In genomic region chr1:112992780-112993179, GRCh38 we compare ENCODE assay signal across 3 cellular contexts.
TF ChIP-seq lines count a peak whose summit lies in the region.

No MANE protein-coding gene starts in this region.

TF ChIP-seq in IMR-90, 13 proteins besides CTCF, POLR2A, EP300 and RAD21:
- TF ChIP-seq MAFK (IDR thresholded peaks at IDR 0.05; ENCODE audit: low read depth, low read length) (no peak), MXI1 (IDR thresholded peaks at IDR 0.05; ENCODE audit: borderline replicate concordance, low read depth, low read length) (no peak), CEBPB (IDR thresholded peaks at IDR 0.05; ENCODE audit: low read depth, low read length) (no peak), RCOR1 (IDR thresholded peaks at IDR 0.05; ENCODE audit: insufficient replicate concordance, low read length) (no peak), SMC3 (IDR thresholded peaks at IDR 0.05; ENCODE audit: low read depth, low read length) (no peak), RFX5 (IDR thresholded peaks at IDR 0.05; ENCODE audit: low read depth, low read length) (no peak), CHD1 (IDR thresholded peaks at IDR 0.05; ENCODE audit: low read depth, low read length) (no peak), NFE2L2 (IDR thresholded peaks at IDR 0.05; ENCODE audit: low read depth, low read length) (no peak), FOS (IDR thresholded peaks at IDR 0.05; ENCODE audit: low read depth, low read length) (no peak), BHLHE40 (IDR thresholded peaks at IDR 0.05; ENCODE audit: low read depth, low read length) (no peak), MAZ (IDR thresholded peaks at IDR 0.05; ENCODE audit: borderline replicate concordance, low read depth, low read length) (no peak)
- TF ChIP-seq, protein P1, sequence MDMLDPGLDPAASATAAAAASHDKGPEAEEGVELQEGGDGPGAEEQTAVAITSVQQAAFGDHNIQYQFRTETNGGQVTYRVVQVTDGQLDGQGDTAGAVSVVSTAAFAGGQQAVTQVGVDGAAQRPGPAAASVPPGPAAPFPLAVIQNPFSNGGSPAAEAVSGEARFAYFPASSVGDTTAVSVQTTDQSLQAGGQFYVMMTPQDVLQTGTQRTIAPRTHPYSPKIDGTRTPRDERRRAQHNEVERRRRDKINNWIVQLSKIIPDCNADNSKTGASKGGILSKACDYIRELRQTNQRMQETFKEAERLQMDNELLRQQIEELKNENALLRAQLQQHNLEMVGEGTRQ (IDR thresholded peaks at IDR 0.05; ENCODE audit: low read depth, low read length), result no peak
- TF ChIP-seq, protein P2, sequence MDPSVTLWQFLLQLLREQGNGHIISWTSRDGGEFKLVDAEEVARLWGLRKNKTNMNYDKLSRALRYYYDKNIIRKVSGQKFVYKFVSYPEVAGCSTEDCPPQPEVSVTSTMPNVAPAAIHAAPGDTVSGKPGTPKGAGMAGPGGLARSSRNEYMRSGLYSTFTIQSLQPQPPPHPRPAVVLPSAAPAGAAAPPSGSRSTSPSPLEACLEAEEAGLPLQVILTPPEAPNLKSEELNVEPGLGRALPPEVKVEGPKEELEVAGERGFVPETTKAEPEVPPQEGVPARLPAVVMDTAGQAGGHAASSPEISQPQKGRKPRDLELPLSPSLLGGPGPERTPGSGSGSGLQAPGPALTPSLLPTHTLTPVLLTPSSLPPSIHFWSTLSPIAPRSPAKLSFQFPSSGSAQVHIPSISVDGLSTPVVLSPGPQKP (IDR thresholded peaks at IDR 0.05; ENCODE audit: borderline replicate concordance, low read depth, low read length), result no peak
TF ChIP-seq in IMR-90: peak in this region for 0.

TF ChIP-seq in H1, 55 proteins besides CTCF, POLR2A, EP300 and RAD21:
- TF ChIP-seq BACH1 (IDR thresholded peaks at IDR 0.05; ENCODE audit: low read length) (no peak), GTF2F1 (IDR thresholded peaks at IDR 0.05; ENCODE audit: borderline replicate concordance, low read depth, low read length) (no peak), ATF2 (IDR thresholded peaks at IDR 0.05; ENCODE audit: low read length) (no peak), SUZ12 (IDR thresholded peaks at IDR 0.05; ENCODE audit: low read length) (no peak), SP1 (IDR thresholded peaks at IDR 0.05; ENCODE audit: low read depth, low read length) (no peak), RXRA (IDR thresholded peaks at IDR 0.05; ENCODE audit: insufficient read depth, low read depth, low read length) (no peak), KDM4A (IDR thresholded peaks at IDR 0.05; ENCODE audit: low read depth, low read length, severe bottlenecking) (no peak), CEBPB (IDR thresholded peaks at IDR 0.05; ENCODE audit: low read depth, low read length) (no peak), KDM5A (IDR thresholded peaks at IDR 0.05; ENCODE audit: low read length) (no peak)
- TF ChIP-seq, protein P1 (IDR thresholded peaks at IDR 0.05; ENCODE audit: low read length), result no peak

TF ChIP-seq in HEK293T, 16 proteins besides CTCF, POLR2A, EP300 and RAD21:
- no peak for TF ChIP-seq BHLHE40 (IDR thresholded peaks at IDR 0.05; ENCODE audit: borderline replicate concordance)
- no peak for TF ChIP-seq ZNF384 (IDR thresholded peaks at IDR 0.05)
- TF ChIP-seq L3MBTL2 (conservative IDR thresholded peaks at IDR 0.05), result no peak
- no peak for TF ChIP-seq HDGF (IDR thresholded peaks at IDR 0.05; ENCODE audit: borderline replicate concordance)
- TF ChIP-seq TARDBP (IDR thresholded peaks at IDR 0.05), result no peak
- no peak for TF ChIP-seq ARNT (IDR thresholded peaks at IDR 0.05)
- TF ChIP-seq FOXM1 (IDR thresholded peaks at IDR 0.05; ENCODE audit: borderline replicate concordance), result no peak
- no peak for TF ChIP-seq CTBP1 (IDR thresholded peaks at IDR 0.05; ENCODE audit: borderline replicate concordance)
- no peak for TF ChIP-seq LEF1 (IDR thresholded peaks at IDR 0.05; ENCODE audit: borderline replicate concordance)
- no peak for TF ChIP-seq FOXA1 (IDR thresholded peaks at IDR 0.05)
- TF ChIP-seq FOXK2 (IDR thresholded peaks at IDR 0.05), result no peak
